Comparison of ENCODE assay signal across 8 cellular contexts in genomic region chr2:112542123-112542973, GRCh38. TPM values are rescaled to one million over a fixed set of nuclear protein-coding genes. Genes with fewer than 3 reads are reported as not detected.
A peak's percentile ranks its signal among the peaks of the same experiment; 100 is the strongest.
DNase-seq lines count a peak whose midpoint lies in the region; ATAC-seq and TF ChIP-seq lines count a peak whose summit lies in the region.

A gene with protein sequence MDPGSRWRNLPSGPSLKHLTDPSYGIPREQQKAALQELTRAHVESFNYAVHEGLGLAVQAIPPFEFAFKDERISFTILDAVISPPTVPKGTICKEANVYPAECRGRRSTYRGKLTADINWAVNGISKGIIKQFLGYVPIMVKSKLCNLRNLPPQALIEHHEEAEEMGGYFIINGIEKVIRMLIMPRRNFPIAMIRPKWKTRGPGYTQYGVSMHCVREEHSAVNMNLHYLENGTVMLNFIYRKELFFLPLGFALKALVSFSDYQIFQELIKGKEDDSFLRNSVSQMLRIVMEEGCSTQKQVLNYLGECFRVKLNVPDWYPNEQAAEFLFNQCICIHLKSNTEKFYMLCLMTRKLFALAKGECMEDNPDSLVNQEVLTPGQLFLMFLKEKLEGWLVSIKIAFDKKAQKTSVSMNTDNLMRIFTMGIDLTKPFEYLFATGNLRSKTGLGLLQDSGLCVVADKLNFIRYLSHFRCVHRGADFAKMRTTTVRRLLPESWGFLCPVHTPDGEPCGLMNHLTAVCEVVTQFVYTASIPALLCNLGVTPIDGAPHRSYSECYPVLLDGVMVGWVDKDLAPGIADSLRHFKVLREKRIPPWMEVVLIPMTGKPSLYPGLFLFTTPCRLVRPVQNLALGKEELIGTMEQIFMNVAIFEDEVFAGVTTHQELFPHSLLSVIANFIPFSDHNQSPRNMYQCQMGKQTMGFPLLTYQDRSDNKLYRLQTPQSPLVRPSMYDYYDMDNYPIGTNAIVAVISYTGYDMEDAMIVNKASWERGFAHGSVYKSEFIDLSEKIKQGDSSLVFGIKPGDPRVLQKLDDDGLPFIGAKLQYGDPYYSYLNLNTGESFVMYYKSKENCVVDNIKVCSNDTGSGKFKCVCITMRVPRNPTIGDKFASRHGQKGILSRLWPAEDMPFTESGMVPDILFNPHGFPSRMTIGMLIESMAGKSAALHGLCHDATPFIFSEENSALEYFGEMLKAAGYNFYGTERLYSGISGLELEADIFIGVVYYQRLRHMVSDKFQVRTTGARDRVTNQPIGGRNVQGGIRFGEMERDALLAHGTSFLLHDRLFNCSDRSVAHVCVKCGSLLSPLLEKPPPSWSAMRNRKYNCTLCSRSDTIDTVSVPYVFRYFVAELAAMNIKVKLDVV (plus strand): TSS chr2:112542465. CDS start chr2:112542495, 30 bp downstream.

- peak; percentile 84 for ATAC-seq in GM18498 (IDR thresholded peaks at IDR 0.05; ENCODE audit: unreplicated experiment)
- peak; percentile 79 for ATAC-seq in HG02840 (IDR thresholded peaks at IDR 0.05; ENCODE audit: low FRiP score, unreplicated experiment)

- H3K27ac ChIP-seq in right atrium auricular region (peak within 1 kb of the TSS; percentile 86), uterus (peak within 1 kb of the TSS; percentile 89 to 96)

- H3K4me3 ChIP-seq in right atrium auricular region = peak within 1 kb of the TSS; percentile 88 to 90
- H3K4me3 ChIP-seq in uterus = peak within 1 kb of the TSS; percentile 70 to 76

- intact Hi-C loops in T-helper 1 cell treated with Interleukin-12 subunit alpha and Interleukin-12 subunit beta and Interleukin-4 antibody, amounts not matched to agents 30 ng/mL and 1 ng/mL, for 36 hours (cut with micrococcal nuclease) = loop anchor here (1.0 to 10.0 kb wide), 11 partner anchors 42 to 1865 kb away; partner anchors contain the start of genes ANAPC1, BUB1, CHCHD5 and SLC20A1
- intact Hi-C loops in uterus (cut with DNase I; ENCODE audit: low total_unique reads) = no loop called here

- TF ChIP-seq CTCF in right atrium auricular region (IDR thresholded peaks at IDR 0.05) (no peak), uterus (IDR thresholded peaks at IDR 0.05) (no peak)

- H3K4me1 ChIP-seq in right atrium auricular region (peaks cover 0 to 18% of the 10 kb centered on the region in 2 donors), uterus (peaks cover 0 to 10% of the 10 kb centered on the region in 2 donors)

- H3K9me3 ChIP-seq in right atrium auricular region = no peaks in the 10 kb centered on the region
- H3K9me3 ChIP-seq in uterus = no peaks in the 10 kb centered on the region

- no peak for TF ChIP-seq POLR2A in uterus (IDR thresholded peaks at IDR 0.05)

- no peaks in the 10 kb centered on the region for H3K27me3 ChIP-seq in right atrium auricular region
- no peaks in the 10 kb centered on the region for H3K27me3 ChIP-seq in uterus

- H3K36me3 ChIP-seq in right atrium auricular region (peaks cover under 1% of the 10 kb centered on the region), uterus (no peaks in the 10 kb centered on the region)

- DNase-seq in NCI-H1417 treated with DMSO at 0.1 percent for 48 hours (lab: John Stamatoyannopoulos, UW) = peak; percentile 69
- peak; percentile 29 to 97 (median 89) for DNase-seq in anterior cingulate cortex (lab: John Stamatoyannopoulos, UW)
- peak; percentile 79 for DNase-seq in right atrium auricular region (ENCODE audit: low spot score)
- DNase-seq in pulmonary artery endothelial cell (ENCODE audit: low read depth, low spot score) = peak; percentile 29
- peak; percentile 81 for DNase-seq in uterus

RNA-seq across cellular contexts. Expression of the gene that starts here (rescaled TPM):
- total RNA-seq in T-helper 1 cell treated with Interleukin-12 subunit alpha and Interleukin-12 subunit beta and Interleukin-4 antibody, amounts not matched to agents 30 ng/mL and 1 ng/mL, for 36 hours = 36.2 and 42.3 TPM in 2 replicates
- total RNA-seq in right atrium auricular region = 1 to 10 TPM; 5.7 to 6.8 TPM
- total RNA-seq in pulmonary artery endothelial cell = 28.8 and 39.9 TPM in 2 replicates
- total RNA-seq in uterus = 10 to 100 TPM in 3 of 4 donors, 1 to 10 TPM in 1; 6.8 to 41.4 (median 17.8) TPM

Comparison
In these comparisons a context has a peak if more than half of its experiments do, and no peak if none do; other contexts are left out.
1. Peak in every context shown above with its lines: DNase-seq, ATAC-seq, H3K4me3 ChIP-seq and H3K27ac ChIP-seq.
2. DNase-seq: peak in every context shown above with its lines; median percentile 89 in anterior cingulate cortex; 81 in uterus; 79 in right atrium auricular region; 69 in NCI-H1417 treated with DMSO at 0.1 percent for 48 hours; 29 in pulmonary artery endothelial cell.